Comparison of ENCODE assay signal across 15 cellular contexts in the genomic region with DNA sequence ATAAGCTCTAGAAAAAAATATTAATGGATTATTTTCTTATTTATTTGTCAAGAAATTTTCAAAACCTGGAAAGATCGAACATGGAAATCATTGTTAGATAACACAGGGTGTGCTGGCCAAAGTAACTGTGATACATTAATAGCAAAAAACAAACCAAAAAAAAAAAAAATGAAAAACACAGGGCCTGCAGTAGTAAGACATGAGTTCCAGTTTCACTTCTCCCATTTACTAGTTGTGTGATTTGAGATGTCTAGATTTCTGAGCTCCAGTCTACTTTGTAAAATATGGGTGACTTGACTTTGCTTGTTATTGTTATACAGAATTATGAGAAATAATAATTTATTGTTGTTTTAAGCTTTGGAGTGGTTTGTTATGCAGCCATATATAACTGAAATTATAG. TPM values are rescaled to one million over a fixed set of nuclear protein-coding genes. Genes with fewer than 3 reads are reported as not detected.
DNase-seq lines count a peak whose midpoint lies in the region; ATAC-seq lines count a peak whose summit lies in the region.
"Had no signal": no experiment of that assay in that cellular context is flagged by ENCODE, and none has a peak within 500 bp of the region (broad histone marks: within the 10 kb centered on the region; RNA-seq: fewer than 3 reads in every experiment).

No MANE protein-coding gene starts in this region.

- DNase-seq in NAMALWA (ENCODE audit: low spot score) = peak; percentile 49
- DNase-seq in cardiac septum (ENCODE audit: low spot score) = no peak
- DNase-seq in substantia nigra (lab: John Stamatoyannopoulos, UW) = no peak
- DNase-seq in G401 (ENCODE audit: low spot score) = no peak
- DNase-seq in NCI-H1105 treated with DMSO at 0.1 percent for 48 hours (lab: John Stamatoyannopoulos, UW) = no peak
- DNase-seq: activated CD4-positive, CD25-positive, alpha-beta regulatory T cell; AML-193; H9; IMR-90; NCI-H2171 had no signal

- intact Hi-C loops in cardiac septum (cut with DNase I) = no loop called here

- H3K27ac ChIP-seq in substantia nigra (ENCODE audit: low read depth, low read length, poor library complexity, severe bottlenecking) = no peak overlapping the region

- ATAC-seq in GM18502 (IDR thresholded peaks at IDR 0.05; ENCODE audit: poor library complexity, unreplicated experiment) = peak; percentile 92
- ATAC-seq in GM19468 (IDR thresholded peaks at IDR 0.05; ENCODE audit: extremely low read depth, unreplicated experiment) = peak; percentile 52
- ATAC-seq in HG02938 (IDR thresholded peaks at IDR 0.05; ENCODE audit: unreplicated experiment) = peak; percentile 77
- ATAC-seq: natural killer cell treated with Interleukin-12 subunit alpha and Interleukin-12 subunit beta and Interleukin-15 and Interleukin-18, amount 100 ng/mL, for 72 hours had no signal

- in situ Hi-C loops in G401 (cut with HindIII; ENCODE audit: low sequenced_read_pairs) = no loop called here

RNA-seq across cellular contexts. Expression of a gene that starts 13.6 kb away (rescaled TPM):
- not detected for total RNA-seq in cardiac septum
- not detected in 2 replicates for total RNA-seq in G401 (2014; rRNA removed; shearing (Covaris generic))
- total RNA-seq: H9, IMR-90, RPMI7951 had no signal

RNA-seq across cellular contexts. Expression of a gene that starts 38.3 kb away (rescaled TPM):
- total RNA-seq in cardiac septum = 33.0 TPM
- 25.4 and 51.2 TPM in 2 replicates for total RNA-seq in G401 (2014; rRNA removed; shearing (Covaris generic))

RNA-seq across cellular contexts. Expression of a gene that starts 38.4 kb away (rescaled TPM):
- 50.5 TPM for total RNA-seq in cardiac septum
- 24.0 and 35.1 TPM in 2 replicates for total RNA-seq in G401 (2014; rRNA removed; shearing (Covaris generic))
